Comparison of ENCODE assay signal across 32 cellular contexts in the genomic region with DNA sequence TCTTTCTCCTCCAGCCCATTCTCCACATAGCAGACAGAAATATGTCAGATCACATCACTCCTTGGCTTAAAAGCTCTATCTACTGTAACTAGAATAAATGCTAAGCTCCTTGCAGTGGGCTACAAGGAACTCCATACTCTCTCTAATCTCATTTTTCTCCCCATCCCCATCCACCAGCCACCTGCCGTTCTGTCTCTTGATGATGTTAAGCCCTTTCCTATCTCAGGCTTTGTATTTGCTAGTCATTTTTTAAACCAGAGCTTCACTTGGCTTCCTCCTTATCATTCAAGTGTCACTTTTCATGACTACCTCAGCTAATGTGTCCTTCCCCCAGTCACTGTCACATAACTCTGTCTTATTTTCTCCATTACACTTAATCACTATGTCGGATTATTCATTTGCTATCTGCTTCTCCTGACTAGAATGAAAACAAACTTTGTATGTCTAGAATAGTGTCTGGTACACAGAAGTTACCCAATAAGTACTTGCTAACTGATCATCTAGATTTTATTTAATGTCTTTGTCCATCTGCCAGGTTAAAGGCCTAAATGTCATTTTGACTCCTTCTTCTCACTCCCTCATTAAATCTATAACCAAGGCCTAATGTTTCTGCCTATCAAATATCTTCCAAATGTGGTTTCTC.
A peak's percentile ranks its signal among the peaks of the same experiment; 100 is the strongest.
DNase-seq lines count a peak whose midpoint lies in the region; ATAC-seq, FAIRE-seq and TF ChIP-seq lines count a peak whose summit lies in the region.
"Had no signal": no experiment of that assay in that cellular context is flagged by ENCODE, and none has a peak within 500 bp of the region (broad histone marks: within the 10 kb centered on the region; RNA-seq: fewer than 3 reads in every experiment).

No MANE protein-coding gene starts in this region.

- WGBS in right cardiac atrium, result 68% methylated on average over 2 of the region's 2 CpGs

- H3K9me3 ChIP-seq in right cardiac atrium (ENCODE audit: control insufficient read depth, low read length), result no peaks in the 10 kb centered on the region
- H3K9me3 ChIP-seq: ascending aorta, mucosa of descending colon, tibial nerve had no signal

- no peak overlapping the region for H3K4me3 ChIP-seq in right cardiac atrium (ENCODE audit: low read length)
- H3K4me3 ChIP-seq: ascending aorta, cardiac muscle cell, coronary artery, lung, mucosa of descending colon, SK-N-MC, tibial nerve had no signal

- no peak for DNase-seq in Right ventricle myocardium inferior (ENCODE audit: missing footprints)
- DNase-seq in right cardiac atrium, result no peak
- DNase-seq in SK-N-DZ (ENCODE audit: low spot score), result peak; percentile 59
- no peak for DNase-seq in urothelium cell line (ENCODE audit: low spot score)
- no peak for DNase-seq in GM13977 (ENCODE audit: low spot score)
- DNase-seq in NCI-H526 treated with DMSO at 0.1 percent for 48 hours (lab: John Stamatoyannopoulos, UW), result no peak
- DNase-seq: activated CD4-positive, alpha-beta T cell treated with anti-CD3 and anti-CD28 coated beads for 36 hours; activated CD8-positive, alpha-beta T cell treated with anti-CD3 and anti-CD28 coated beads, Interleukin-2, amount 10 ng/mL, durations not matched to agents 7 days and 5 days; activated effector memory CD4-positive, alpha-beta T cell treated with Interleukin-2 at 50 U/mL for 16 hours; activated naive CD8-positive, alpha-beta T cell treated with anti-CD3 and anti-CD28 coated beads for 36 hours; CD8-positive, alpha-beta T cell; effector memory CD8-positive, alpha-beta T cell; foreskin keratinocyte; GF-D8; H7; mucosa of descending colon; NCI-H1436; NCI-H2081 treated with DMSO at 0.1 percent for 48 hours; NCI-H446 treated with DMSO at 0.1 percent for 48 hours; RPMI8226; small intestine; stimulated activated CD4-positive, alpha-beta T cell treated with anti-CD3 and anti-CD28 coated beads, Interleukin-1b, Interleukin-23, amount 100 ng/mL, for 48 hours; T-helper 17 cell had no signal

- no peak overlapping the region for H3K27ac ChIP-seq in right cardiac atrium (ENCODE audit: low read length)
- H3K27ac ChIP-seq: ascending aorta, cardiac muscle cell, coronary artery, foreskin keratinocyte, SK-N-MC, tibial nerve had no signal

- intact Hi-C loops in Right ventricle myocardium inferior (cut with DNase I) (no loop called here), right cardiac atrium (cut with DNase I) (no loop called here)

- TF ChIP-seq CTCF in GM13977 (IDR thresholded peaks at IDR 0.05; ENCODE audit: extremely low read depth, insufficient read depth, missing control alignments), result no peak

- no peaks in the 10 kb centered on the region for H3K4me1 ChIP-seq in right cardiac atrium (ENCODE audit: control insufficient read depth, insufficient read depth, low read length)
- H3K4me1 ChIP-seq: ascending aorta, foreskin keratinocyte, tibial nerve had no signal

- in situ Hi-C loops in GM13977 (cut with MboI; ENCODE audit: low pct_unique_long_range_greater_than_20kb, low sequenced_read_pairs, unreplicated experiment), result no loop called here

- ATAC-seq in Right ventricle myocardium inferior, result peak; percentile 8
- no peak for ATAC-seq in right cardiac atrium
- ATAC-seq in GM19351 (IDR thresholded peaks at IDR 0.05; ENCODE audit: unreplicated experiment), result peak; percentile 17
- ATAC-seq in HG03139 (IDR thresholded peaks at IDR 0.05; ENCODE audit: unreplicated experiment), result no peak
- ATAC-seq: activated CD4-positive, alpha-beta T cell treated with anti-CD3 and anti-CD28 coated beads for 36 hours; activated CD8-positive, alpha-beta T cell treated with anti-CD3 and anti-CD28 coated beads, Interleukin-2, amount 10 ng/mL, durations not matched to agents 7 days and 5 days; CD8-positive, alpha-beta T cell; effector memory CD8-positive, alpha-beta T cell; foreskin keratinocyte; mucosa of descending colon; natural killer cell treated with Interleukin-12 subunit alpha and Interleukin-12 subunit beta and Interleukin-15 and Interleukin-18, amount 100 ng/mL, for 72 hours; T-helper 17 cell had no signal

- peak; percentile 77 for FAIRE-seq in urothelium cell line (lab: Jason Lieb, UNC)
- FAIRE-seq: small intestine had no signal

- no peaks in the 10 kb centered on the region for H3K27me3 ChIP-seq in right cardiac atrium (ENCODE audit: control insufficient read depth, insufficient read depth)
- H3K27me3 ChIP-seq: ascending aorta, cardiac muscle cell, foreskin keratinocyte, tibial nerve had no signal

Comparison
In these comparisons a context has a peak if more than half of its experiments do, and no peak if none do; other contexts are left out.
1. ATAC-seq: peak in Right ventricle myocardium inferior (single experiment) and GM19351 (single experiment); none in right cardiac atrium (0 of 2) and HG03139 (single experiment).